In genomic region chr7:158811461-158811860, GRCh38 we compare ENCODE assay signal across 1 cellular context.
TF ChIP-seq lines count a peak whose summit lies in the region.

No MANE protein-coding gene starts in this region.

TF ChIP-seq in K562, 482 proteins besides CTCF, POLR2A, EP300 and RAD21:
- 0 out of 2 replicates have a peak, but pooled peaks have one; percentile 33 for TF ChIP-seq MAX (CRISPR knock-in tag; IDR thresholded peaks at IDR 0.05)
- peak; percentile 34; the same call in 1 of the 2 replicates for TF ChIP-seq MGA (IDR thresholded peaks at IDR 0.05)
- TF ChIP-seq TSC22D4 (tag; IDR thresholded peaks at IDR 0.05): no peak
- TF ChIP-seq NONO (IDR thresholded peaks at IDR 0.05; ENCODE audit: low read depth in 2 of 2, low read length in 1 of 2): no peak
- peak; percentile 26 to 28; a peak in 1 of 4 replicates for TF ChIP-seq NRF1 (conservative IDR thresholded peaks at IDR 0.05 in 1 of 2, IDR thresholded peaks at IDR 0.05 in 1 of 2)
- TF ChIP-seq ZNF639 (CRISPR knock-in tag; conservative IDR thresholded peaks at IDR 0.05 in 1 of 2, IDR thresholded peaks at IDR 0.05 in 1 of 2): no peak
- no peak for TF ChIP-seq ZNF12 (CRISPR knock-in tag; IDR thresholded peaks at IDR 0.05)
- 0 out of 2 replicates have a peak, but pooled peaks have one; percentile 23 for TF ChIP-seq FOSL1 (tag; conservative IDR thresholded peaks at IDR 0.05)
- TF ChIP-seq HDGF (IDR thresholded peaks at IDR 0.05): no peak
- no peak for TF ChIP-seq PURB (CRISPR knock-in tag; IDR thresholded peaks at IDR 0.05; ENCODE audit: low read depth)
- no peak for TF ChIP-seq NCOA2 (IDR thresholded peaks at IDR 0.05; ENCODE audit: partially characterized antibody in 2 of 2)
- 0 out of 2 replicates have a peak, but pooled peaks have one; percentile 28 for TF ChIP-seq ATF3 (IDR thresholded peaks at IDR 0.05)
- TF ChIP-seq ATF3 (CRISPR knock-in tag; conservative IDR thresholded peaks at IDR 0.05): no peak
- peak; percentile 98 for TF ChIP-seq ZBTB33 (CRISPR knock-in tag; IDR thresholded peaks at IDR 0.05)
- TF ChIP-seq BHLHE40 (IDR thresholded peaks at IDR 0.05; ENCODE audit: low read length): no peak
- peak; percentile 36; the same call in 1 of the 2 replicates for TF ChIP-seq CEBPG (CRISPR knock-in tag; IDR thresholded peaks at IDR 0.05)
- no peak for TF ChIP-seq CEBPG (tag; conservative IDR thresholded peaks at IDR 0.05 in 1 of 2, IDR thresholded peaks at IDR 0.05 in 1 of 2)
- TF ChIP-seq RNF2 (IDR thresholded peaks at IDR 0.05): no peak
- no peak for TF ChIP-seq PBX2 (CRISPR knock-in tag; IDR thresholded peaks at IDR 0.05; ENCODE audit: low read depth)
- TF ChIP-seq PBX2 (tag; conservative IDR thresholded peaks at IDR 0.05; ENCODE audit: low read depth): no peak
